In the genomic region with DNA sequence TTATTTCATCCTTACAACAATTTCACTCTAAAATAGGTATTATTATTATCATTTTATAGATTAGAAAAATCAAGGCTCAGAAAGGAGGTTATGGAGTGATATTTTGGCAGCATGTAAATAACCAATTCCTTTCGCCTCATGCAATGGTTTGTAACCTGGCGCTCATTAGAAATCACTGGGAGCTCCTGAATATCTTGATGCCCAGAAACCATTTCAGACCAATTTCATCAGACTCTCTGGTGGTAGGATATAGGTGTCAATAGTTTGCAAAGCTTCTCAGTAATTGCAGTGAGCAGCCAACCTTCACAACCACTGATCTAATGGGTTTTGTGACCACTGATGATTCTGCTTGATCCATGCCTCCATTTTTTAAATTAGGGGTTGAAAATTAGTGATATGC, we compare ENCODE assay signal across 7 cellular contexts. TPM values are rescaled to one million over a fixed set of nuclear protein-coding genes. Genes with fewer than 3 reads are reported as not detected.
"Had no signal": no experiment of that assay in that cellular context is flagged by ENCODE, and none has a peak within 500 bp of the region (broad histone marks: within the 10 kb centered on the region; RNA-seq: fewer than 3 reads in every experiment).

No MANE protein-coding gene starts in this region.

- H3K9ac ChIP-seq: GM23248 had no signal

- H3K4me1 Mint-ChIP-seq: IgD-negative memory B cell had no signal

- DNase-seq: GM23248, GOT3, H7 had no signal

- H3K4me3 ChIP-seq: GM23248, HAP-1 had no signal

- H3K4me3 Mint-ChIP-seq: IgD-negative memory B cell had no signal

- H3K27ac ChIP-seq: GM23248, HL-60 had no signal

- H3K4me1 ChIP-seq: HAP-1 had no signal

- H3K27ac Mint-ChIP-seq: IgD-negative memory B cell had no signal

- ATAC-seq: HepG2 had no signal

- H2AFZ ChIP-seq: GM23248 had no signal

- H3K36me3 ChIP-seq: HAP-1 had no signal

- H3K9me3 ChIP-seq: HAP-1 had no signal

- FAIRE-seq: HepG2 had no signal

RNA-seq across cellular contexts. Expression of gene ZC3H12C, which starts 57.9 kb away (rescaled TPM):
- polyA plus RNA-seq: IgD-negative memory B cell had no signal
